Comparison of ENCODE assay signal across 8 cellular contexts in genomic region chr3:40623567-40623966, GRCh38.
DNase-seq lines count a peak whose midpoint lies in the region; ATAC-seq, FAIRE-seq and TF ChIP-seq lines count a peak whose summit lies in the region.

No MANE protein-coding gene starts in this region.

- H3K36me3 ChIP-seq in astrocyte (ENCODE audit: insufficient read depth, low read length), result no peaks in the 10 kb centered on the region
- H3K36me3 ChIP-seq in testis (ENCODE audit: low read depth, missing control alignments), result no peaks in the 10 kb centered on the region

- no peaks in the 10 kb centered on the region for H3K36me3 Mint-ChIP-seq in astrocyte (ENCODE audit: low read depth, unreplicated experiment)

- H3K4me3 Mint-ChIP-seq in astrocyte (ENCODE audit: unreplicated experiment), result no peak overlapping the region

- H3K27me3 Mint-ChIP-seq in astrocyte (ENCODE audit: low read depth, unreplicated experiment), result peaks cover 10% of the 10 kb centered on the region

- DNase-seq in GM12864 (ENCODE audit: low read depth), result peak; percentile 65
- DNase-seq in Kasumi-1 (lab: John Stamatoyannopoulos, UW), result peak; percentile 82 to 88
- DNase-seq in astrocyte (ENCODE audit: low read depth), result peak; percentile 29
- DNase-seq in urothelium cell line (ENCODE audit: low spot score), result peak; percentile 57
- DNase-seq in testis, result no peak
- no peak for DNase-seq in GM13976 (ENCODE audit: low spot score)

- H2AFZ ChIP-seq in astrocyte (ENCODE audit: low read depth, low read length), result no peak overlapping the region

- H3K4me1 ChIP-seq in astrocyte (ENCODE audit: insufficient read depth, low read length) (no peaks in the 10 kb centered on the region), testis (no peaks in the 10 kb centered on the region)

- no peak overlapping the region for H3K27ac Mint-ChIP-seq in astrocyte (ENCODE audit: unreplicated experiment)

- no peak overlapping the region for H3K4me3 ChIP-seq in GM12864 (ENCODE audit: low read depth, low read length)
- H3K4me3 ChIP-seq in astrocyte (ENCODE audit: insufficient read depth, low read depth, low read length), result no peak overlapping the region
- no peak overlapping the region for H3K4me3 ChIP-seq in testis

- H3K4me2 ChIP-seq in astrocyte (ENCODE audit: low read length), result no peak overlapping the region

- TF ChIP-seq CTCF in GM12864 (IDR thresholded peaks at IDR 0.05; ENCODE audit: low read depth, low read length, missing control alignments) (no peak), astrocyte (IDR thresholded peaks at IDR 0.05; ENCODE audit: insufficient read depth, low read depth, low read length) (no peak), testis (IDR thresholded peaks at IDR 0.05) (no peak), GM13976 (IDR thresholded peaks at IDR 0.05; ENCODE audit: borderline replicate concordance, control extremely low read depth, extremely low read depth, insufficient read depth, missing control alignments) (no peak)

- intact Hi-C loops in testis (cut with DNase I; ENCODE audit: low total_unique reads), result no loop called here

- H3K4me1 Mint-ChIP-seq in astrocyte (ENCODE audit: low read depth, unreplicated experiment), result no peaks in the 10 kb centered on the region

- H3K9me3 ChIP-seq in astrocyte (ENCODE audit: insufficient read depth, low read depth, low read length) (peaks cover 7% of the 10 kb centered on the region), testis (no peaks in the 10 kb centered on the region)

- H3K9ac ChIP-seq in astrocyte (ENCODE audit: low read length), result no peak overlapping the region

- peaks cover 17% of the 10 kb centered on the region for H3K9me3 Mint-ChIP-seq in astrocyte (ENCODE audit: unreplicated experiment)

- TF ChIP-seq POLR2A in testis (IDR thresholded peaks at IDR 0.05), result no peak

- H3K27ac ChIP-seq in astrocyte (ENCODE audit: low read depth, low read length) (no peak overlapping the region), testis (no peak overlapping the region)

- in situ Hi-C loops in GM13976 (cut with MboI; ENCODE audit: low sequenced_read_pairs, unreplicated experiment), result no loop called here

- H3K27me3 ChIP-seq in astrocyte (ENCODE audit: insufficient read depth, low read length) (no peaks in the 10 kb centered on the region), testis (no peaks in the 10 kb centered on the region)

- peak; percentile 75 for ATAC-seq in GM21526 (IDR thresholded peaks at IDR 0.05; ENCODE audit: low FRiP score, unreplicated experiment)
- no peak for ATAC-seq in HG03095 (IDR thresholded peaks at IDR 0.05; ENCODE audit: unreplicated experiment)

- no peak for FAIRE-seq in astrocyte (lab: Jason Lieb, UNC)
- peak; percentile 46 for FAIRE-seq in urothelium cell line (lab: Jason Lieb, UNC)

- no peaks in the 10 kb centered on the region for H3K79me2 ChIP-seq in astrocyte (ENCODE audit: insufficient read depth, low read length)

- H4K20me1 ChIP-seq in astrocyte (ENCODE audit: insufficient read depth, low read length), result no peaks in the 10 kb centered on the region

- 47 to 50% methylated on average over 1 of the region's 1 CpG for WGBS in testis, 2 donors

Comparison
In these comparisons a context has a peak if more than half of its experiments do, and no peak if none do; other contexts are left out.
1. DNase-seq: peak in GM12864 (single experiment), Kasumi-1 (2 of 2), astrocyte (single experiment) and urothelium cell line (single experiment); none in testis (single experiment) and GM13976 (single experiment).